In genomic region chr7:144027974-144028373, GRCh38 we compare ENCODE assay signal across 30 cellular contexts. TPM values are rescaled to one million over a fixed set of nuclear protein-coding genes. Genes with fewer than 3 reads are reported as not detected.
DNase-seq lines count a peak whose midpoint lies in the region; ATAC-seq and TF ChIP-seq lines count a peak whose summit lies in the region.
"Had no signal": no experiment of that assay in that cellular context is flagged by ENCODE, and none has a peak within 500 bp of the region (broad histone marks: within the 10 kb centered on the region; RNA-seq: fewer than 3 reads in every experiment).

No MANE protein-coding gene starts in this region.

- POLR2A ChIA-PET in Caco-2 (lab: Charles Lee) = no interaction called here

- TF ChIP-seq CTCF in choroid plexus epithelial cell (conservative IDR thresholded peaks at IDR 0.05; ENCODE audit: low read depth, low read length) (no peak), chondrocyte (IDR thresholded peaks at IDR 0.05) (no peak), Caco-2 (IDR thresholded peaks at IDR 0.05; ENCODE audit: insufficient read depth in 1 of 2, low read depth in 1 of 2, low read length in 1 of 2, severe bottlenecking in 1 of 2, unreplicated experiment in 1 of 2) (no peak)

- H3K4me1 Mint-ChIP-seq in chondrocyte (ENCODE audit: low read depth) (no peaks in the 10 kb centered on the region), Caco-2 (ENCODE audit: low read depth, unreplicated experiment) (peaks cover 25% of the 10 kb centered on the region)
- H3K4me1 Mint-ChIP-seq: activated naive CD8-positive, alpha-beta T cell treated with anti-CD3 and anti-CD28 coated beads, Interleukin-2, amount 10 ng/mL, durations not matched to agents 7 days and 5 days; naive B cell had no signal

- no peak overlapping the region for H2AFZ ChIP-seq in ACC112 (ENCODE audit: low read length, unreplicated experiment)
- H2AFZ ChIP-seq: hepatocyte had no signal

- CTCF ChIA-PET in Caco-2 (lab: Charles Lee) = interaction anchor here (1.2 to 1.3 kb wide), 2 partner anchors 100 to 126 kb away, joined by 3 to 6 read pairs; partner anchors contain the start of gene TCAF1

- no peaks in the 10 kb centered on the region for H3K36me3 ChIP-seq in ACC112 (ENCODE audit: insufficient read depth, low read length)
- no peaks in the 10 kb centered on the region for H3K36me3 ChIP-seq in Caco-2 (ENCODE audit: control insufficient read depth, insufficient read depth, low read length)
- H3K36me3 ChIP-seq: BLaER1 treated with 17β-estradiol and CSF1 and Interleukin-3, amounts not matched to agents 10 nM and 100 nM; left ventricle myocardium inferior; prostate gland; sigmoid colon; uterus had no signal

- peak; percentile 55 for ATAC-seq in GM21360 (IDR thresholded peaks at IDR 0.05; ENCODE audit: unreplicated experiment)
- peak; percentile 39 for ATAC-seq in HG03469 (IDR thresholded peaks at IDR 0.05; ENCODE audit: unreplicated experiment)
- ATAC-seq in HG03460 (IDR thresholded peaks at IDR 0.05; ENCODE audit: unreplicated experiment) = no peak
- ATAC-seq: T-helper 17 cell had no signal

- no peak overlapping the region for H3K4me3 Mint-ChIP-seq in chondrocyte (ENCODE audit: unreplicated experiment)
- H3K4me3 Mint-ChIP-seq in Caco-2 (ENCODE audit: unreplicated experiment) = no peak overlapping the region
- H3K4me3 Mint-ChIP-seq: activated CD4-positive, alpha-beta T cell treated with anti-CD3 and anti-CD28 coated beads, Interleukin-2, amount 10 ng/mL, durations not matched to agents 24 days and 14 days; activated naive CD8-positive, alpha-beta T cell treated with anti-CD3 and anti-CD28 coated beads, Interleukin-2, amount 10 ng/mL, durations not matched to agents 7 days and 5 days; naive B cell; T-helper 17 cell had no signal

- no peaks in the 10 kb centered on the region for H3K36me3 Mint-ChIP-seq in chondrocyte (ENCODE audit: low read depth)
- H3K36me3 Mint-ChIP-seq in Caco-2 (ENCODE audit: insufficient read depth, unreplicated experiment) = no peaks in the 10 kb centered on the region
- H3K36me3 Mint-ChIP-seq: activated naive CD8-positive, alpha-beta T cell treated with anti-CD3 and anti-CD28 coated beads, Interleukin-2, amount 10 ng/mL, durations not matched to agents 7 days and 5 days; naive B cell had no signal

- H3K4me1 ChIP-seq in ACC112 (ENCODE audit: control insufficient read depth, insufficient read depth, low read length, unreplicated experiment) (peaks cover 15% of the 10 kb centered on the region), Caco-2 (peaks cover 36% of the 10 kb centered on the region)
- H3K4me1 ChIP-seq: left ventricle myocardium inferior, prostate gland, sigmoid colon, uterus had no signal

- H3K27ac Mint-ChIP-seq in chondrocyte (ENCODE audit: unreplicated experiment) = no peak overlapping the region
- H3K27ac Mint-ChIP-seq in Caco-2 (ENCODE audit: unreplicated experiment) = no peak overlapping the region
- H3K27ac Mint-ChIP-seq: activated CD4-positive, alpha-beta T cell treated with anti-CD3 and anti-CD28 coated beads, Interleukin-2, amount 10 ng/mL, durations not matched to agents 24 days and 14 days; activated naive CD8-positive, alpha-beta T cell treated with anti-CD3 and anti-CD28 coated beads, Interleukin-2, amount 10 ng/mL, durations not matched to agents 7 days and 5 days; naive B cell; T-helper 17 cell had no signal

- H3K27me3 Mint-ChIP-seq in chondrocyte (ENCODE audit: low read depth) = peaks cover 22% of the 10 kb centered on the region
- no peaks in the 10 kb centered on the region for H3K27me3 Mint-ChIP-seq in Caco-2 (ENCODE audit: insufficient read depth, unreplicated experiment)

- peak overlapping the region; percentile 44 for H3K27ac ChIP-seq in ACC112 (ENCODE audit: low read depth, low read length)
- H3K27ac ChIP-seq: BLaER1 treated with 17β-estradiol and CSF1 and Interleukin-3, amounts not matched to agents 10 nM and 100 nM; hepatocyte; left ventricle myocardium inferior; prostate gland; RWPE1; sigmoid colon; SK-N-MC; uterus had no signal

- no peak overlapping the region for H3K4me3 ChIP-seq in ACC112 (ENCODE audit: low read depth, low read length)
- H3K4me3 ChIP-seq in choroid plexus epithelial cell (ENCODE audit: low read depth, low read length) = no peak overlapping the region
- H3K4me3 ChIP-seq in Caco-2 (ENCODE audit: low read depth, low read length) = no peak overlapping the region
- H3K4me3 ChIP-seq: BLaER1 treated with 17β-estradiol and CSF1 and Interleukin-3, amounts not matched to agents 10 nM and 100 nM; hepatocyte; left ventricle myocardium inferior; prostate gland; sigmoid colon; SK-N-MC; uterus had no signal

- H3K27me3 ChIP-seq in ACC112 (ENCODE audit: insufficient read depth, low read length) (no peaks in the 10 kb centered on the region), Caco-2 (replicated peaks; ENCODE audit: control insufficient read depth, insufficient read depth, low read length) (no peaks in the 10 kb centered on the region)
- H3K27me3 ChIP-seq: BLaER1 treated with 17β-estradiol and CSF1 and Interleukin-3, amounts not matched to agents 10 nM and 100 nM; hepatocyte; sigmoid colon; uterus had no signal

- no peaks in the 10 kb centered on the region for H3K79me2 ChIP-seq in ACC112 (ENCODE audit: control insufficient read depth, insufficient read depth, low read length, unreplicated experiment)
- H3K79me2 ChIP-seq: hepatocyte had no signal

- DNase-seq in choroid plexus epithelial cell (ENCODE audit: low read depth) (peak; percentile 65), chondrocyte (ENCODE audit: low spot score) (no peak), midbrain (lab: John Stamatoyannopoulos, UW) (no peak), Caco-2 (no peak)
- DNase-seq: activated CD4-positive, alpha-beta T cell treated with anti-CD3 and anti-CD28 coated beads, Interleukin-2, amount 10 ng/mL, durations not matched to agents 24 days and 14 days; activated naive CD8-positive, alpha-beta T cell treated with anti-CD3 and anti-CD28 coated beads, Interleukin-2, amount 10 ng/mL, durations not matched to agents 7 days and 5 days; DND-41; effector CD4-positive, alpha-beta T cell; foreskin melanocyte; IMR-90; left ventricle myocardium inferior; naive B cell; NCI-H2029 treated with DMSO at 0.1 percent for 48 hours; NCI-H2227 treated with DMSO at 0.1 percent for 48 hours; NCI-H748 treated with DMSO at 0.1 percent for 48 hours; sigmoid colon; substantia nigra; T-helper 17 cell; uterus had no signal

- BruUV-seq in Caco-2 (replicated peaks; lab: Mats Ljungman, UMichigan) = no TSS peak

- intact Hi-C loops in Caco-2 (cut with micrococcal nuclease; ENCODE audit: unreplicated experiment) = loop anchor here (1.0 to 5.0 kb wide), 4 partner anchors 63 to 291 kb away; no protein-coding TSS in a partner anchor

- no peaks in the 10 kb centered on the region for H3K9me3 ChIP-seq in Caco-2
- H3K9me3 ChIP-seq: BLaER1 treated with 17β-estradiol and CSF1 and Interleukin-3, amounts not matched to agents 10 nM and 100 nM; left ventricle myocardium inferior; prostate gland; sigmoid colon; uterus had no signal

- H3K9me3 Mint-ChIP-seq in chondrocyte (ENCODE audit: low read depth) (no peaks in the 10 kb centered on the region), Caco-2 (ENCODE audit: unreplicated experiment) (no peaks in the 10 kb centered on the region)
- H3K9me3 Mint-ChIP-seq: activated CD4-positive, alpha-beta T cell treated with anti-CD3 and anti-CD28 coated beads, Interleukin-2, amount 10 ng/mL, durations not matched to agents 24 days and 14 days; activated naive CD8-positive, alpha-beta T cell treated with anti-CD3 and anti-CD28 coated beads, Interleukin-2, amount 10 ng/mL, durations not matched to agents 7 days and 5 days; naive B cell had no signal

RNA-seq across cellular contexts. Expression of gene OR2A5, which starts 20.8 kb away (rescaled TPM):
- total RNA-seq in chondrocyte (not detected in 3 replicates), Caco-2 (2022) (not detected in 2 replicates)
- total RNA-seq: activated CD4-positive, alpha-beta T cell treated with anti-CD3 and anti-CD28 coated beads, Interleukin-2, amount 10 ng/mL, durations not matched to agents 24 days and 14 days; activated naive CD8-positive, alpha-beta T cell treated with anti-CD3 and anti-CD28 coated beads, Interleukin-2, amount 10 ng/mL, durations not matched to agents 7 days and 5 days; epithelial cell of proximal tubule; IMR-90; left ventricle myocardium inferior; mesenteric fat pad; prostate gland; sigmoid colon; T-helper 17 cell; uterus had no signal

RNA-seq across cellular contexts. Expression of gene OR6B1, which starts 27.9 kb away (rescaled TPM):
- total RNA-seq in chondrocyte (not detected in 3 replicates), Caco-2 (2022) (not detected in 2 replicates)
- total RNA-seq: activated CD4-positive, alpha-beta T cell treated with anti-CD3 and anti-CD28 coated beads, Interleukin-2, amount 10 ng/mL, durations not matched to agents 24 days and 14 days; activated naive CD8-positive, alpha-beta T cell treated with anti-CD3 and anti-CD28 coated beads, Interleukin-2, amount 10 ng/mL, durations not matched to agents 7 days and 5 days; epithelial cell of proximal tubule; hepatocyte; IMR-90; left ventricle myocardium inferior; mesenteric fat pad; prostate gland; sigmoid colon; T-helper 17 cell; uterus had no signal

RNA-seq across cellular contexts. Expression of gene OR2A25, which starts 41.6 kb away (rescaled TPM):
- total RNA-seq in chondrocyte = not detected in 3 replicates
- total RNA-seq in Caco-2 (2022) = not detected in 2 replicates
- total RNA-seq: activated CD4-positive, alpha-beta T cell treated with anti-CD3 and anti-CD28 coated beads, Interleukin-2, amount 10 ng/mL, durations not matched to agents 24 days and 14 days; activated naive CD8-positive, alpha-beta T cell treated with anti-CD3 and anti-CD28 coated beads, Interleukin-2, amount 10 ng/mL, durations not matched to agents 7 days and 5 days; epithelial cell of proximal tubule; hepatocyte; IMR-90; left ventricle myocardium inferior; mesenteric fat pad; prostate gland; sigmoid colon; T-helper 17 cell; uterus had no signal

RNA-seq across cellular contexts. Expression of gene OR2A12, which starts 58.1 kb away (rescaled TPM):
- total RNA-seq in chondrocyte (not detected in 3 replicates), Caco-2 (2022) (not detected in 2 replicates)
- total RNA-seq: activated CD4-positive, alpha-beta T cell treated with anti-CD3 and anti-CD28 coated beads, Interleukin-2, amount 10 ng/mL, durations not matched to agents 24 days and 14 days; activated naive CD8-positive, alpha-beta T cell treated with anti-CD3 and anti-CD28 coated beads, Interleukin-2, amount 10 ng/mL, durations not matched to agents 7 days and 5 days; epithelial cell of proximal tubule; IMR-90; left ventricle myocardium inferior; mesenteric fat pad; prostate gland; sigmoid colon; T-helper 17 cell; uterus had no signal
